8 cellular contexts compared by ENCODE assay signal in the genomic region with DNA sequence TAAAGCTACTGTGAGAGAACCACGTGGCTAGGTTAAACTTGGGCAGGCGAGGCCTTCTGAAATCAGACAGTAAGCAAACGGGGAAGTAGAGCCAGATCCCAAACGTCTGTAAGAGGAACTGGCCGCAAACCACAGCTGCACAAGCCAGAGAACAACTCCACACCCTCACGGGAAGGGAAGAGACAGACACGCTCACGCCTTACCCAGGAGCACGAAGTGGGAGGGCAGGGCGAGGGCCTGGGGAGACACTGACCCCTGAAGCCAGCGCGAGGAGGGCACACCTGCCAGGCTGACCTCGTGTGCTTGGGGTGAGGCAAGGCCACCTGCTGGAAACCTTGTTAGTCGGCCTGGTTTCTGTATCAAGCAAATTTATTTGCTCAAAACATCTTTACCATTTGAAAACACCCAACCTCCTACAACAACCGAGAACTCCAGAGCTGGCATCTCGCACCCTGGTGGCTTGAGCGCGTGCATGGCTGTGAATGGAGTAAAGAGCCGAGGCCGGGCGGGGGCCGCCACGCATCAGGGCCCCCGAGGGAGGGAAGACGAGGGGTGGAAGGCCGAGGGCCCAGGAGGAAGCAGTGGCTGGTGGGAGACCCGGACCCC. TPM values are rescaled to one million over a fixed set of nuclear protein-coding genes. Genes with fewer than 3 reads are reported as not detected.
DNase-seq lines count a peak whose midpoint lies in the region; ATAC-seq and TF ChIP-seq lines count a peak whose summit lies in the region.

No MANE protein-coding gene starts in this region.

- TF ChIP-seq EP300 in suprapubic skin (IDR thresholded peaks at IDR 0.05), result no peak

- H3K27me3 ChIP-seq in left ventricle myocardium inferior (ENCODE audit: low read depth) (no peaks in the 10 kb centered on the region), suprapubic skin (no peaks in the 10 kb centered on the region)

- H3K9me3 ChIP-seq in left ventricle myocardium inferior (replicated peaks), result no peaks in the 10 kb centered on the region
- H3K9me3 ChIP-seq in suprapubic skin, result no peaks in the 10 kb centered on the region

- H3K4me1 Mint-ChIP-seq in WTC11 (no peaks in the 10 kb centered on the region), osteocyte (ENCODE audit: unreplicated experiment) (no peaks in the 10 kb centered on the region)

- intact Hi-C loops in left ventricle myocardium inferior (cut with micrococcal nuclease), result no loop called here

- TF ChIP-seq CTCF in WTC11 (IDR thresholded peaks at IDR 0.05) (no peak), left ventricle myocardium inferior (IDR thresholded peaks at IDR 0.05; ENCODE audit: borderline replicate concordance) (no peak), suprapubic skin (IDR thresholded peaks at IDR 0.05) (no peak), osteocyte (IDR thresholded peaks at IDR 0.05) (no peak)

- peak; percentile 50 for DNase-seq in DMS53 (lab: John Stamatoyannopoulos, UW)
- no peak for DNase-seq in DMS53 treated with DMSO at 0.1 percent for 48 hours (lab: John Stamatoyannopoulos, UW; ENCODE audit: unreplicated experiment)
- no peak for DNase-seq in WTC11 (ENCODE audit: low spot score)
- DNase-seq in left ventricle myocardium inferior, result no peak
- DNase-seq in suprapubic skin (ENCODE audit: low spot score in 2 of 2), result no peak
- no peak for DNase-seq in osteocyte (ENCODE audit: extremely low spot score, unreplicated experiment)
- DNase-seq in DMS 273 (lab: John Stamatoyannopoulos, UW; ENCODE audit: unreplicated experiment), result no peak

- H3K36me3 Mint-ChIP-seq in WTC11, result peaks cover 17% of the 10 kb centered on the region
- H3K36me3 Mint-ChIP-seq in osteocyte (ENCODE audit: unreplicated experiment), result peaks cover 4% of the 10 kb centered on the region

- H3K27ac ChIP-seq in left ventricle myocardium inferior (replicated peaks) (peak overlapping the region; percentile 54), suprapubic skin (peak overlapping the region; percentile 75)

- H3K4me3 ChIP-seq in left ventricle myocardium inferior, result no peak overlapping the region
- H3K4me3 ChIP-seq in suprapubic skin, result no peak overlapping the region

- no peak for TF ChIP-seq POLR2A in suprapubic skin (IDR thresholded peaks at IDR 0.05)

- ATAC-seq in WTC11 (no peak), HG03025 (IDR thresholded peaks at IDR 0.05; ENCODE audit: low FRiP score, unreplicated experiment) (no peak)

- 66% methylated on average over 24 of the region's 27 CpGs for WGBS in suprapubic skin

- H3K27me3 Mint-ChIP-seq in WTC11 (ENCODE audit: low read depth), result no peaks in the 10 kb centered on the region
- H3K27me3 Mint-ChIP-seq in osteocyte (ENCODE audit: unreplicated experiment), result no peaks in the 10 kb centered on the region

- H3K4me3 Mint-ChIP-seq in WTC11, result no peak overlapping the region
- no peak overlapping the region for H3K4me3 Mint-ChIP-seq in osteocyte (ENCODE audit: unreplicated experiment)

- peaks cover 47% of the 10 kb centered on the region for H3K36me3 ChIP-seq in left ventricle myocardium inferior
- peaks cover 47% of the 10 kb centered on the region for H3K36me3 ChIP-seq in suprapubic skin

- H3K4me1 ChIP-seq in left ventricle myocardium inferior (peaks cover 9% of the 10 kb centered on the region), suprapubic skin (peaks cover 37% of the 10 kb centered on the region)

- no peaks in the 10 kb centered on the region for H3K9me3 Mint-ChIP-seq in WTC11
- no peaks in the 10 kb centered on the region for H3K9me3 Mint-ChIP-seq in osteocyte (ENCODE audit: unreplicated experiment)

- peak overlapping the region; percentile 79 for H3K27ac Mint-ChIP-seq in WTC11
- H3K27ac Mint-ChIP-seq in osteocyte (ENCODE audit: unreplicated experiment), result no peak overlapping the region

- POLR2A ChIA-PET in WTC11 (lab: Charles Lee), result no interaction called here

- CTCF ChIA-PET in WTC11 (lab: Charles Lee), result interaction anchor here (2.5 kb wide), 1 partner anchor 23 kb away, joined by 7 read pairs; no protein-coding TSS in a partner anchor

TF ChIP-seq in WTC11, 78 proteins besides CTCF, POLR2A, EP300 and RAD21:
- no peak for TF ChIP-seq TCF7 (CRISPR knock-in tag; IDR thresholded peaks at IDR 0.05; ENCODE audit: low read depth)

RNA-seq across cellular contexts. Expression of a gene that starts 7.3 kb away (rescaled TPM):
- total RNA-seq in WTC11 (2021) (275 to 291 TPM (median 287 TPM) in 3 replicates), left ventricle myocardium inferior (140 TPM), suprapubic skin (100 to 1,000 TPM in 3 of 4 donors, 10 to 100 TPM in 1; 84.1 to 142 (median 111) TPM), osteocyte (156 and 168 TPM in 2 replicates)

RNA-seq across cellular contexts. Expression of a gene that starts 15.9 kb away (rescaled TPM):
- total RNA-seq in WTC11 (2021) (363 to 377 TPM (median 368 TPM) in 3 replicates), left ventricle myocardium inferior (327 TPM), suprapubic skin (100 to 1,000 TPM; 267 to 359 (median 344) TPM), osteocyte (349 and 354 TPM in 2 replicates)

RNA-seq across cellular contexts. Expression of a gene that starts 20.9 kb away (rescaled TPM):
- total RNA-seq in WTC11 (2021) (40.9 to 46.4 TPM (median 44.1 TPM) in 3 replicates), left ventricle myocardium inferior (4.8 TPM), suprapubic skin (10 to 100 TPM; 11.5 to 13.4 (median 12.6) TPM), osteocyte (0.67 and 0.99 TPM in 2 replicates)

RNA-seq across cellular contexts. Expression of a gene that starts 48.0 kb away (rescaled TPM):
- total RNA-seq in WTC11 (2021) (40.3 to 45.0 TPM (median 41.3 TPM) in 3 replicates), left ventricle myocardium inferior (9.3 TPM), suprapubic skin (10 to 100 TPM; 29.8 to 97.6 (median 47.5) TPM), osteocyte (16.7 and 17.8 TPM in 2 replicates)
